8 cellular contexts compared by ENCODE assay signal in the genomic region with DNA sequence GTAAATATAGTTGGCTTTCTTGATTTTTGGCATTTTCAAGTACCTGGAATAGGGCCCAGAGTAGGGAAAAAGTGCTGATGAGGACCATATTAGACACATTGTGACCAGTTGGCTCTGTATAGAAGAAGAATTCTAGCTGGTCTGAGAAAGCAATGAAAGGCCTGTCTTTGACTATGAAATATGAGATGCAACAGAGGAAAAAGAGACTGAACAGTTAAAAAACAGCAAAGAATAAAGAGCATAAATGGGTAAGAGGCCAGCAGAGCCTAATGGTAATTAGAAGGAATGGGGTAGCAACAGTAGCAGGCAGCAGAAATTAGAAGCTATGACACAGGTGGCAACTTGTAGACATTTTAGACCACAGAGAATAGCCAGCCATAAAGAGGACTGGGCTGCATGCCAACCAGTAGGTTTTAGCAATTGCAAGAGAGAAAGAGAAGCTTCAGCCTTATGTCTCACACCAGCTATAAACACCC.
DNase-seq lines count a peak whose midpoint lies in the region; ATAC-seq and TF ChIP-seq lines count a peak whose summit lies in the region.

No MANE protein-coding gene starts in this region.

- no peaks in the 10 kb centered on the region for H3K4me1 ChIP-seq in PC-3 (ENCODE audit: insufficient read depth, low read length)
- no peaks in the 10 kb centered on the region for H3K4me1 ChIP-seq in neuronal stem cell (ENCODE audit: control insufficient read depth in 2 of 2, insufficient read depth in 1 of 2, low read depth in 1 of 2, low read length in 2 of 2)
- no peaks in the 10 kb centered on the region for H3K4me1 ChIP-seq in GM23338 (ENCODE audit: insufficient read depth)

- H3K27ac Mint-ChIP-seq in GM23338 = no peak overlapping the region

- no peak overlapping the region for H3K4ac ChIP-seq in neuronal stem cell (ENCODE audit: low read length)

- no peak for TF ChIP-seq CTCF in dorsolateral prefrontal cortex (IDR thresholded peaks at IDR 0.05 in 54 of 56, conservative IDR thresholded peaks at IDR 0.05 in 2 of 56; ENCODE audit: low read depth in 1 of 56, partially characterized antibody in 56 of 56)
- no peak for TF ChIP-seq CTCF in PC-3 (conservative IDR thresholded peaks at IDR 0.05; ENCODE audit: low read depth, low read length)
- no peak for TF ChIP-seq CTCF in GM23338 (conservative IDR thresholded peaks at IDR 0.05; ENCODE audit: low read depth in 2 of 2)

- H4K8ac ChIP-seq in neuronal stem cell (ENCODE audit: low read depth, low read length) = no peak overlapping the region

- H3K9me2 ChIP-seq in PC-3 (replicated peaks; ENCODE audit: low read length) (no peaks in the 10 kb centered on the region), GM23338 (ENCODE audit: insufficient read depth) (no peaks in the 10 kb centered on the region)

- H2BK15ac ChIP-seq in neuronal stem cell (ENCODE audit: low read length) = no peak overlapping the region

- no peak overlapping the region for H2BK120ac ChIP-seq in neuronal stem cell (ENCODE audit: low read depth, low read length)

- no peaks in the 10 kb centered on the region for H3K36me3 ChIP-seq in PC-3 (ENCODE audit: low read depth, low read length)
- H3K36me3 ChIP-seq in neuronal stem cell (replicated peaks in 1 of 2; ENCODE audit: control insufficient read depth in 2 of 2, insufficient read depth in 2 of 2, low read length in 2 of 2) = no peaks in the 10 kb centered on the region
- no peaks in the 10 kb centered on the region for H3K36me3 ChIP-seq in GM23338 (ENCODE audit: insufficient read depth)
- H3K36me3 ChIP-seq in H7 (replicated peaks; ENCODE audit: control insufficient read depth, insufficient read depth, low read length) = no peaks in the 10 kb centered on the region

- no peak overlapping the region for H2BK5ac ChIP-seq in neuronal stem cell (ENCODE audit: low read length)

- no peaks in the 10 kb centered on the region for H3K4me1 Mint-ChIP-seq in GM23338

- H3K23ac ChIP-seq in neuronal stem cell (ENCODE audit: low read depth, low read length, poor library complexity) = no peak overlapping the region

- CTCF ChIA-PET in PC-3 (lab: Charles Lee) = no interaction called here

- no peaks in the 10 kb centered on the region for H3K27me3 Mint-ChIP-seq in GM23338 (ENCODE audit: insufficient read depth, low read depth, poor library complexity)

- H3F3A ChIP-seq in PC-3 (ENCODE audit: low read length, unreplicated experiment) (no peaks in the 10 kb centered on the region), GM23338 (replicated peaks; ENCODE audit: low read depth) (no peaks in the 10 kb centered on the region)

- ATAC-seq in HG03354 (IDR thresholded peaks at IDR 0.05; ENCODE audit: poor library complexity, severe bottlenecking, unreplicated experiment) (peak; percentile 64), PC-3 (no peak; the same call in 1 of the 2 replicates), GM23338 (no peak)

- H4K20me1 ChIP-seq in PC-3 (ENCODE audit: low read length) (no peaks in the 10 kb centered on the region; the same call in 1 of the 2 replicates), GM23338 (replicated peaks; ENCODE audit: insufficient read depth) (0 out of 2 replicates have a peak, but pooled peaks cover 4% of the 10 kb centered on the region)

- no peak overlapping the region for H4K91ac ChIP-seq in neuronal stem cell (ENCODE audit: low read depth, low read length, poor library complexity)

- H3K14ac ChIP-seq in neuronal stem cell (ENCODE audit: low read length) = no peak overlapping the region

- H3K79me1 ChIP-seq in neuronal stem cell (ENCODE audit: low read depth, low read length) = no peaks in the 10 kb centered on the region

- H3K27me3 ChIP-seq in dorsolateral prefrontal cortex (no peaks in the 10 kb centered on the region), PC-3 (ENCODE audit: low read length) (no peaks in the 10 kb centered on the region), neuronal stem cell (ENCODE audit: control insufficient read depth in 3 of 3, insufficient read depth in 3 of 3, low read depth in 1 of 3, low read length in 3 of 3) (no peaks in the 10 kb centered on the region), GM23338 (ENCODE audit: insufficient read depth) (no peaks in the 10 kb centered on the region), H7 (ENCODE audit: control insufficient read depth, insufficient read depth, low read length) (no peaks in the 10 kb centered on the region)

- H2AK5ac ChIP-seq in neuronal stem cell (ENCODE audit: low read depth, low read length) = no peak overlapping the region

- intact Hi-C loops in dorsolateral prefrontal cortex (cut with DNase I) (no loop called here), PC-3 (cut with micrococcal nuclease) (no loop called here)

- H2BK12ac ChIP-seq in neuronal stem cell (ENCODE audit: low read length) = no peak overlapping the region

- no peaks in the 10 kb centered on the region for H3K9me3 ChIP-seq in PC-3 (ENCODE audit: low read length)
- peaks cover 0 to 2% of the 10 kb centered on the region in 2 donors for H3K9me3 ChIP-seq in neuronal stem cell (replicated peaks in 1 of 2; ENCODE audit: control insufficient read depth in 2 of 2, insufficient read depth in 1 of 2, low read depth in 1 of 2, low read length in 2 of 2)

- no peak overlapping the region for H2AFZ ChIP-seq in PC-3 (ENCODE audit: low read length)
- H2AFZ ChIP-seq in neuronal stem cell (ENCODE audit: low read length) = no peak overlapping the region
- no peak overlapping the region for H2AFZ ChIP-seq in GM23338

- no peak overlapping the region for H3K4me3 Mint-ChIP-seq in GM23338

- POLR2A ChIA-PET in PC-3 (lab: Charles Lee; ENCODE audit: unreplicated experiment) = interaction anchor here (0.7 kb wide), 1 partner anchor 529 kb away, joined by 5 read pairs; no protein-coding TSS in a partner anchor

- DNase-seq in GF-D8 (lab: John Stamatoyannopoulos, UW) (peak; percentile 85), NCI-H2227 treated with DMSO at 0.1 percent for 48 hours (lab: John Stamatoyannopoulos, UW) (peak; percentile 26), dorsolateral prefrontal cortex (peak in 6 of 10 donors; percentile 26 to 74 (median 50)), PC-3 (no peak), neuronal stem cell (ENCODE audit: low spot score) (no peak), GM23338 (ENCODE audit: low spot score) (no peak), H7 (no peak)

- H3K9ac ChIP-seq in PC-3 (ENCODE audit: low read length) (no peak overlapping the region), neuronal stem cell (ENCODE audit: low read depth, low read length, poor library complexity) (no peak overlapping the region)

- no TSS peak for BruUV-seq in PC-3 (replicated peaks; lab: Mats Ljungman, UMichigan)

- H3K4me2 ChIP-seq in PC-3 (ENCODE audit: low read length) = no peak overlapping the region
- no peak overlapping the region for H3K4me2 ChIP-seq in neuronal stem cell (ENCODE audit: insufficient read depth, low read length, poor library complexity, severe bottlenecking)
- no peak overlapping the region for H3K4me2 ChIP-seq in GM23338

- H3K4me3 ChIP-seq in dorsolateral prefrontal cortex = no peak overlapping the region
- H3K4me3 ChIP-seq in PC-3 (ENCODE audit: low read length) = no peak overlapping the region
- no peak overlapping the region for H3K4me3 ChIP-seq in neuronal stem cell (ENCODE audit: low read length in 2 of 2)
- no peak overlapping the region for H3K4me3 ChIP-seq in GM23338
- H3K4me3 ChIP-seq in H7 (ENCODE audit: insufficient read depth, low read depth, low read length) = no peak overlapping the region

- H3K79me2 ChIP-seq in PC-3 (ENCODE audit: low read length) (no peaks in the 10 kb centered on the region), GM23338 (replicated peaks; ENCODE audit: insufficient read depth) (peaks cover 8% of the 10 kb centered on the region)

- H3K18ac ChIP-seq in neuronal stem cell (ENCODE audit: low read length) = no peak overlapping the region

- H3K9me3 Mint-ChIP-seq in GM23338 = no peaks in the 10 kb centered on the region

- no peaks in the 10 kb centered on the region for H3K36me3 Mint-ChIP-seq in GM23338 (ENCODE audit: low read depth)

- no peak overlapping the region for H3K27ac ChIP-seq in dorsolateral prefrontal cortex
- H3K27ac ChIP-seq in PC-3 (ENCODE audit: low read length) = no peak overlapping the region
- H3K27ac ChIP-seq in neuronal stem cell (replicated peaks; ENCODE audit: low read length) = no peak overlapping the region
- no peak overlapping the region for H3K27ac ChIP-seq in GM23338 (ENCODE audit: low read depth)

TF ChIP-seq in GM23338, 12 proteins besides CTCF, POLR2A, EP300 and RAD21 (continues in another document):
- no peak for TF ChIP-seq CREB1 (CRISPR knock-in tag; IDR thresholded peaks at IDR 0.05; ENCODE audit: low read depth)
- no peak for TF ChIP-seq EZH2 (IDR thresholded peaks at IDR 0.05; ENCODE audit: low read depth, unreplicated experiment)
- TF ChIP-seq JUNB (IDR thresholded peaks at IDR 0.05; ENCODE audit: unreplicated experiment) = no peak
- no peak for TF ChIP-seq STAT1 (IDR thresholded peaks at IDR 0.05; ENCODE audit: unreplicated experiment)
- no peak for TF ChIP-seq ZNF331 (CRISPR knock-in tag; IDR thresholded peaks at IDR 0.05; ENCODE audit: low read depth)
- TF ChIP-seq EZH2phosphoT487 (IDR thresholded peaks at IDR 0.05; ENCODE audit: unreplicated experiment) = no peak
- no peak for TF ChIP-seq ZNF114 (CRISPR knock-in tag; IDR thresholded peaks at IDR 0.05)
- TF ChIP-seq NANOG (IDR thresholded peaks at IDR 0.05; ENCODE audit: borderline replicate concordance) = no peak

Comparison
In these comparisons a context has a peak if more than half of its experiments do, and no peak if none do; other contexts are left out.
1. DNase-seq: peak in GF-D8 (single experiment), NCI-H2227 treated with DMSO at 0.1 percent for 48 hours (single experiment) and dorsolateral prefrontal cortex (6 of 10); none in PC-3 (single experiment), neuronal stem cell (single experiment), GM23338 (single experiment) and H7 (single experiment).